In the genomic region with DNA sequence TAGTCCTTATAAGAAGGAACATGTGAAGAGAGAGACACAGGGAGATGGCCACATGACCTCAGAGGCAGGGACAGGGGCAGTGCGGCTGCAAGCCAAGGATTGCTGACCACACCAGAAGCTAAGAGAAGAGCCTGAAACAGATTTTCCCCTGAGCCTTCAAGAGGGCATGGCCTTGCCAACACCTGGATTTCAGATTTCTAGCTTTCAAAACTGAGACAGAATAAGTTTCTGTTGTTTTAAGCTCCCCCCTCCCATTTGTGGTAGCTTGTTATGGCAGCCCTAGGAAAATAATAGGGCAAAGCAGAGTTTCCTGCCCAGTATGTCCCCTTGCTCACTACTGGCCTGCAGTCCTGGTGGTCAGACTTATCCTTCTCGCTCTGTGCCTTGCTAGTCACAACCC, we compare ENCODE assay signal across 1 cellular context.
TF ChIP-seq lines count a peak whose summit lies in the region.

No MANE protein-coding gene starts in this region.

TF ChIP-seq in GM12878, 131 proteins besides CTCF, POLR2A, EP300 and RAD21:
- TF ChIP-seq NR2C2 (IDR thresholded peaks at IDR 0.05; ENCODE audit: borderline replicate concordance, control insufficient read depth, insufficient read length, low read depth): no peak
- TF ChIP-seq, protein P1, sequence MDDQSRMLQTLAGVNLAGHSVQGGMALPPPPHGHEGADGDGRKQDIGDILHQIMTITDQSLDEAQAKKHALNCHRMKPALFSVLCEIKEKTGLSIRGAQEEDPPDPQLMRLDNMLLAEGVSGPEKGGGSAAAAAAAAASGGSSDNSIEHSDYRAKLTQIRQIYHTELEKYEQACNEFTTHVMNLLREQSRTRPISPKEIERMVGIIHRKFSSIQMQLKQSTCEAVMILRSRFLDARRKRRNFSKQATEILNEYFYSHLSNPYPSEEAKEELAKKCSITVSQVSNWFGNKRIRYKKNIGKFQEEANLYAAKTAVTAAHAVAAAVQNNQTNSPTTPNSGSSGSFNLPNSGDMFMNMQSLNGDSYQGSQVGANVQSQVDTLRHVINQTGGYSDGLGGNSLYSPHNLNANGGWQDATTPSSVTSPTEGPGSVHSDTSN (IDR thresholded peaks at IDR 0.05; ENCODE audit: insufficient replicate concordance, low read depth, low read length): no peak
- no peak for TF ChIP-seq FOXM1 (IDR thresholded peaks at IDR 0.05; ENCODE audit: low read depth, low read length)
- TF ChIP-seq SIX5 (IDR thresholded peaks at IDR 0.05; ENCODE audit: low read depth, low read length, severe bottlenecking): no peak
